Comparison of ENCODE assay signal across 8 cellular contexts in genomic region chr1:9688599-9688998, GRCh38. TPM values are rescaled to one million over a fixed set of nuclear protein-coding genes. Genes with fewer than 3 reads are reported as not detected.
DNase-seq lines count a peak whose midpoint lies in the region; ATAC-seq, FAIRE-seq and TF ChIP-seq lines count a peak whose summit lies in the region.

No MANE protein-coding gene starts in this region.

- H3K4ac ChIP-seq in mesendoderm (ENCODE audit: low read depth, low read length): no peak overlapping the region

- H3K9me3 ChIP-seq in left ventricle myocardium inferior (replicated peaks) (no peaks in the 10 kb centered on the region), GM12878 (replicated peaks; ENCODE audit: control insufficient read depth, insufficient read depth, low read length) (no peaks in the 10 kb centered on the region), uterus (no peaks in the 10 kb centered on the region)

- H3K36me3 ChIP-seq in left ventricle myocardium inferior: no peaks in the 10 kb centered on the region
- H3K36me3 ChIP-seq in GM12878 (ENCODE audit: control insufficient read depth in 2 of 2, insufficient read depth in 2 of 2, low read length in 1 of 2): peaks cover 9 to 16% of the 10 kb centered on the region in 2 experiments; a peak in 3 of 4 replicates
- H3K36me3 ChIP-seq in mesendoderm (ENCODE audit: control insufficient read depth, insufficient read depth, low read length): no peaks in the 10 kb centered on the region
- no peaks in the 10 kb centered on the region for H3K36me3 ChIP-seq in uterus

- H3K4me3 ChIP-seq in left ventricle myocardium inferior (peak overlapping the region; percentile 78), GM12878 (peak overlapping the region; percentile 96), mesendoderm (ENCODE audit: low read length) (no peak overlapping the region), uterus (peak overlapping the region; percentile 48 to 75)

- no peak for DNase-seq in left ventricle myocardium inferior
- DNase-seq in Right ventricle myocardium superior: no peak
- no peak for DNase-seq in GM12878 (ENCODE audit: low read depth, low spot score)
- no peak for DNase-seq in mesendoderm
- DNase-seq in uterus: no peak
- DNase-seq in COLO829 (ENCODE audit: low spot score): no peak

- TF ChIP-seq EP300 in GM12878 (IDR thresholded peaks at IDR 0.05; ENCODE audit: borderline replicate concordance in 1 of 2, control insufficient read depth in 1 of 2, low read depth in 2 of 2, low read length in 2 of 2): no peak

- H3K18ac ChIP-seq in mesendoderm (ENCODE audit: low read length): no peak overlapping the region

- no TSS peak for BruUV-seq in GM12878 (replicated peaks; lab: Mats Ljungman, UMichigan)

- intact Hi-C loops in left ventricle myocardium inferior (cut with micrococcal nuclease) (no loop called here), Right ventricle myocardium superior (cut with DNase I) (no loop called here), GM12878 (cut with micrococcal nuclease; ENCODE audit: unreplicated experiment) (loop anchor here (2.0 kb wide), 1 partner anchor 34 kb away; no protein-coding TSS in a partner anchor), uterus (cut with DNase I; ENCODE audit: low total_unique reads) (no loop called here)

- peak overlapping the region; percentile 9 for H3K56ac ChIP-seq in mesendoderm (ENCODE audit: low read length)

- H3K27me3 ChIP-seq in left ventricle myocardium inferior (ENCODE audit: low read depth) (no peaks in the 10 kb centered on the region), GM12878 (replicated peaks in 1 of 2; ENCODE audit: control insufficient read depth in 2 of 2, insufficient read depth in 2 of 2, low read length in 1 of 2) (no peaks in the 10 kb centered on the region), mesendoderm (ENCODE audit: insufficient read depth, low read length, poor library complexity) (peaks cover 9% of the 10 kb centered on the region), uterus (no peaks in the 10 kb centered on the region)

- H2BK5ac ChIP-seq in mesendoderm (ENCODE audit: low read length): no peak overlapping the region

- RAD21 ChIA-PET in GM12878 (lab: Charles Lee; ENCODE audit: unreplicated experiment): interaction anchor here (0.9 to 4.6 kb wide), 5 partner anchors 17 to 73 kb away, joined by 3 to 37 read pairs (median 3); partner anchors contain the start of gene PIK3CD

- TF ChIP-seq CTCF in left ventricle myocardium inferior (IDR thresholded peaks at IDR 0.05; ENCODE audit: borderline replicate concordance): no peak
- no peak for TF ChIP-seq CTCF in GM12878 (IDR thresholded peaks at IDR 0.05 in 2 of 3, conservative IDR thresholded peaks at IDR 0.05 in 1 of 3; ENCODE audit: control insufficient read depth in 2 of 3, extremely low read depth in 1 of 3, insufficient read depth in 1 of 3, low read depth in 3 of 3, low read length in 3 of 3)
- no peak for TF ChIP-seq CTCF in uterus (IDR thresholded peaks at IDR 0.05)

- no peak overlapping the region for H2BK15ac ChIP-seq in mesendoderm (replicated peaks; ENCODE audit: low read depth)

- no peak overlapping the region for H2AK5ac ChIP-seq in mesendoderm (ENCODE audit: low read length)

- TF ChIP-seq RAD21 in GM12878 (IDR thresholded peaks at IDR 0.05; ENCODE audit: insufficient read depth, low read depth, low read length): no peak

- in situ Hi-C loops in GM12878 (cut with MboI): no loop called here

- POLR2A ChIA-PET in GM12878 (lab: Charles Lee): interaction anchor here (0.6 to 5.7 kb wide), 6 partner anchors 11 to 798 kb away, joined by 3 to 67 read pairs (median 7); partner anchors contain the start of genes PIK3CD and SLC25A33

- CTCF ChIA-PET in GM12878 (lab: Yijun Ruan, JAX): interaction anchor here (0.6 to 5.6 kb wide), 8 partner anchors 26 to 1128 kb away, joined by 3 to 50 read pairs (median 4); no protein-coding TSS in a partner anchor

- TF ChIP-seq POLR2A in GM12878 (IDR thresholded peaks at IDR 0.05; ENCODE audit: low read depth, low read length) (no peak), uterus (IDR thresholded peaks at IDR 0.05) (no peak)

- no peak overlapping the region for H2BK120ac ChIP-seq in mesendoderm (ENCODE audit: low read depth, low read length)

- peaks cover 35% of the 10 kb centered on the region for H3K4me1 ChIP-seq in left ventricle myocardium inferior
- peaks cover 27% of the 10 kb centered on the region for H3K4me1 ChIP-seq in GM12878 (ENCODE audit: control insufficient read depth, insufficient read depth, low read length)
- H3K4me1 ChIP-seq in mesendoderm (ENCODE audit: control insufficient read depth, low read depth, low read length): peaks cover 2% of the 10 kb centered on the region
- H3K4me1 ChIP-seq in uterus: peaks cover 0 to 12% of the 10 kb centered on the region in 2 donors

- peak; percentile 71 for FAIRE-seq in GM12878 (lab: Jason Lieb, UNC)

- WGBS in GM12878 (ENCODE audit: insufficient coverage, insufficient replicate concordance, low lambda C conversion rate, missing lambda C conversion rate): 10% methylated on average over 14 of the region's 14 CpGs
- no CpG with 5 or more reads among the region's 14 CpGs for WGBS in mesendoderm (ENCODE audit: extremely low coverage, insufficient coverage, low lambda C conversion rate)

- H3K27ac ChIP-seq in left ventricle myocardium inferior (replicated peaks): no peak overlapping the region
- H3K27ac ChIP-seq in GM12878 (ENCODE audit: control insufficient read depth, insufficient read depth): peak overlapping the region; percentile 82
- H3K27ac ChIP-seq in mesendoderm (ENCODE audit: low read depth, low read length): no peak overlapping the region
- no peak overlapping the region for H3K27ac ChIP-seq in uterus

- ATAC-seq in Right ventricle myocardium superior (ENCODE audit: poor library complexity) (no peak), GM12878 (no peak), HG02588 (IDR thresholded peaks at IDR 0.05; ENCODE audit: unreplicated experiment) (no peak), GM18867 (IDR thresholded peaks at IDR 0.05; ENCODE audit: unreplicated experiment) (no peak)

- H2AFZ ChIP-seq in GM12878 (ENCODE audit: control insufficient read depth, low read depth, low read length): no peak overlapping the region

- H3K4me2 ChIP-seq in GM12878 (ENCODE audit: control insufficient read depth, insufficient read depth): peak overlapping the region; percentile 97
- H3K4me2 ChIP-seq in mesendoderm (ENCODE audit: low read length): peak overlapping the region; percentile 71

- peaks cover 2% of the 10 kb centered on the region; the same call in 1 of the 2 replicates for H4K20me1 ChIP-seq in GM12878 (ENCODE audit: control insufficient read depth, insufficient read depth)

- no peak overlapping the region for H3K23ac ChIP-seq in mesendoderm (ENCODE audit: low read length)

- H3K79me2 ChIP-seq in GM12878 (ENCODE audit: control insufficient read depth, insufficient read depth, low read length): peaks cover 84% of the 10 kb centered on the region
- no peaks in the 10 kb centered on the region for H3K79me2 ChIP-seq in mesendoderm (ENCODE audit: control insufficient read depth, insufficient read depth, low read length)

- H4K8ac ChIP-seq in mesendoderm (ENCODE audit: low read depth, low read length): no peak overlapping the region

- H4K5ac ChIP-seq in mesendoderm (ENCODE audit: low read length): no peak overlapping the region

- H3K9ac ChIP-seq in GM12878 (ENCODE audit: control insufficient read depth, insufficient read depth, low read length) (peak overlapping the region; percentile 76), mesendoderm (ENCODE audit: low read length) (no peak overlapping the region)

- no peaks in the 10 kb centered on the region for H3K79me1 ChIP-seq in mesendoderm (ENCODE audit: low read length)

- SMC1A ChIA-PET in GM12878 (lab: Charles Lee; ENCODE audit: uncharacterized antibody, unreplicated experiment): interaction anchor here (0.7 to 4.7 kb wide), 5 partner anchors 32 to 124 kb away, joined by 3 to 56 read pairs (median 5); no protein-coding TSS in a partner anchor

TF ChIP-seq in GM12878, 131 proteins besides CTCF, POLR2A, EP300 and RAD21 (continues in another document):
- TF ChIP-seq YBX1 (IDR thresholded peaks at IDR 0.05) (no peak), RELA (IDR thresholded peaks at IDR 0.05; ENCODE audit: borderline replicate concordance, partially characterized antibody) (no peak), NR2F1 (conservative IDR thresholded peaks at IDR 0.05) (no peak), HDAC2 (IDR thresholded peaks at IDR 0.05) (no peak), NFXL1 (IDR thresholded peaks at IDR 0.05; ENCODE audit: borderline replicate concordance) (no peak), HCFC1 (IDR thresholded peaks at IDR 0.05; ENCODE audit: low read length) (no peak)

RNA-seq across cellular contexts. Expression of gene PIK3CD, which starts 37.1 kb away (rescaled TPM):
- total RNA-seq in left ventricle myocardium inferior (2.6 TPM), Right ventricle myocardium superior (3.3 TPM), GM12878 (2014; rRNA removed) (51.6 and 57.4 TPM in 2 replicates), GM12878 (2014; rRNA removed; fragmentation: Illumina TruSeq; extraction: Trizol) (24.2 and 25.5 TPM in 2 replicates), GM12878 (2021) (101 and 102 TPM in 2 replicates), uterus (1 to 10 TPM; 4.6 to 9.7 (median 7.4) TPM)
- 277 and 361 TPM in 2 replicates for total RNA-seq in GM12878 (2013; cell fraction: nucleolus; rRNA removed)
- polyA plus RNA-seq in GM12878 (2011; ENCODE audit: low read depth): 22.2 TPM
- polyA plus RNA-seq in GM12878 (2011; rRNA removed) (21.4 and 52.8 TPM in 2 replicates), GM12878 (2014; fragmentation: Illumina TruSeq; extraction: Trizol) (22.0 and 39.5 TPM in 2 replicates), GM12878 (2014; fragmentation: Nextera tagmentation; extraction: Ambion mirVana) (10 to 100 TPM in 1 of 2 experiments, 1 to 10 TPM in 1; 7.0 to 12.7 TPM), GM12878 (2014; rRNA removed) (64.2 and 76.9 TPM in 2 replicates), GM12878 (2016; fragmentation: Nextera tagmentation; extraction: Ambion mirVana) (10 to 100 TPM; 49.4 to 53.4 TPM)
- 67.2 and 70.2 TPM in 2 replicates for polyA plus RNA-seq in GM12878 (2011; cell fraction: cytosol; rRNA removed)
- polyA plus RNA-seq in GM12878 (2011; cell fraction: nucleus; rRNA removed): 243 and 311 TPM in 2 replicates
- polyA plus RNA-seq in GM12878 (2012): 43.5 and 56.6 TPM in 2 replicates
- polyA minus RNA-seq in GM12878 (2011; rRNA and poly(A)+ RNA removed): 92.2 and 120 TPM in 2 replicates
- polyA minus RNA-seq in GM12878 (2011; cell fraction: cytosol; rRNA and poly(A)+ RNA removed): 38.1 and 38.6 TPM in 2 replicates
- 155 and 175 TPM in 2 replicates for polyA minus RNA-seq in GM12878 (2011; cell fraction: nucleus; rRNA and poly(A)+ RNA removed)
- polyA plus RNA-seq in mesendoderm (2013, experiment 1 of 2): 2.4 TPM
- 2.5 TPM for polyA plus RNA-seq in mesendoderm (2013, experiment 2 of 2)
